Comparison of ENCODE assay signal across 14 cellular contexts in genomic region chr5:153713913-153714312, GRCh38.
"Had no signal": no experiment of that assay in that cellular context is flagged by ENCODE, and none has a peak within 500 bp of the region (broad histone marks: within the 10 kb centered on the region; RNA-seq: fewer than 3 reads in every experiment).

No MANE protein-coding gene starts in this region.

- ATAC-seq: heart right ventricle, lower lobe of right lung, right cardiac atrium had no signal

- DNase-seq: effector CD4-positive, alpha-beta T cell; endodermal cell; erythroblast; heart right ventricle; immature natural killer cell; left ventricle myocardium inferior; lower lobe of right lung; naive B cell; right cardiac atrium; small intestine; stimulated activated CD4-positive, alpha-beta T cell treated with anti-CD3 and anti-CD28 coated beads, Interleukin-12 subunit alpha, Interleukin-12 subunit beta, amount 100 ng/mL, for 4 hours; stimulated activated naive CD4-positive, alpha-beta T cell had no signal

- H3K4me3 ChIP-seq: coronary artery, heart right ventricle, left ventricle myocardium inferior, lower lobe of right lung had no signal

- H3K4me1 ChIP-seq: lower lobe of right lung had no signal

- H3K9me3 ChIP-seq: heart right ventricle, left ventricle myocardium inferior, lower lobe of right lung, neutrophil had no signal

- H3K27me3 ChIP-seq: heart right ventricle, neutrophil had no signal

- H3K27ac ChIP-seq: coronary artery, heart right ventricle, left ventricle myocardium inferior, lower lobe of right lung, neutrophil had no signal

- H3K36me3 ChIP-seq: heart right ventricle, left ventricle myocardium inferior, lower lobe of right lung, neutrophil had no signal
